Comparison of ENCODE assay signal across 12 cellular contexts in the genomic region with DNA sequence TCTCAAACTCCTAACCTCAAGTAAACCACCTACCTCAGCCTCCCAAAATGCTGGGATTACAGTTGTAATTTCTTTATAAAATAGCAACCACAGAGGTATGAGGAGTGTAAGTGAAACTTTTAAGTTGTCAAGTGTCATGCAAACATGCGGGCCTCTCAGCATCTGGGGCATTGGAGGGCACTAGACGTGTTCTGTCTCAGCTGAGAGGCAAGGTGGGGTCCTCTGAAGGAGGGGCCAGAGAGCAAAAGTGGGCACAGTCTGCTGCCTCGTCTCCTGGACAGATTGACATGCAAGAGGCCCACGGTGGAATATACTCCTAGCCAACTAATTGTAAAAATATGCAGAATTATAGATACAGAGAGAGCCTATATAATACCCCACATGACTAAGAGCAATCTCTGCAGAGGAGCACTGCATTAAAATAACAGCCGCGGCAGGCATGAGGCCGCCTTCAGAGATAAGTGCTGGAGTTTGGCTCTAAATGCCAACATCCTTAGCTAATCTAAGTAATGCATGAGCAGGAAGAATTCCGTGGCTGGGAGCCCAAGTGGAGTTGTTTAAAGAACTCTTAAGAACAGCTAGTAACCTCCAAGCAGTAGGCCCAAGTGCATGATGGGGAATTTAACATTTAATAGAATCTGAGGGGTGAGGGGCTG.
DNase-seq lines count a peak whose midpoint lies in the region; ATAC-seq and TF ChIP-seq lines count a peak whose summit lies in the region.
"Had no signal": no experiment of that assay in that cellular context is flagged by ENCODE, and none has a peak within 500 bp of the region (broad histone marks: within the 10 kb centered on the region; RNA-seq: fewer than 3 reads in every experiment).

No MANE protein-coding gene starts in this region.

- H3K9me3 ChIP-seq in lower lobe of right lung, result no peaks in the 10 kb centered on the region
- H3K9me3 ChIP-seq in upper lobe of left lung, result no peaks in the 10 kb centered on the region

- H3K27ac ChIP-seq in lower lobe of right lung, result peak overlapping the region; percentile 71
- H3K27ac ChIP-seq in upper lobe of left lung, result peak overlapping the region in 3 of 4 donors; percentile 55 to 66 (median 66)
- H3K27ac ChIP-seq: 22Rv1 had no signal

- H3K27ac Mint-ChIP-seq in chondrocyte (ENCODE audit: unreplicated experiment), result peak overlapping the region; percentile 92
- H3K27ac Mint-ChIP-seq: T-helper 17 cell had no signal

- DNase-seq in DMS 273 (lab: John Stamatoyannopoulos, UW; ENCODE audit: unreplicated experiment) (peak; percentile 14), DMS 273 treated with DMSO at 0.1 percent for 48 hours (lab: John Stamatoyannopoulos, UW) (no peak), chondrocyte (ENCODE audit: low spot score) (no peak), lower lobe of right lung (peak; percentile 88), upper lobe of left lung (peak in 1 of 2 donors; percentile 94), NCI-H1417 (lab: John Stamatoyannopoulos, UW) (no peak), OCI-M2 (lab: John Stamatoyannopoulos, UW; ENCODE audit: unreplicated experiment) (no peak)
- DNase-seq in activated naive CD4-positive, alpha-beta T cell (lab: John Stamatoyannopoulos, UW), result no peak
- DNase-seq: NCI-H187 treated with DMSO at 0.1 percent for 48 hours; stimulated activated CD4-positive, alpha-beta T cell treated with anti-CD3 and anti-CD28 coated beads, Interleukin-2, amount 100 ng/mL, for 48 hours; T-helper 17 cell had no signal

- no peaks in the 10 kb centered on the region for H3K27me3 Mint-ChIP-seq in chondrocyte (ENCODE audit: low read depth)

- H3K36me3 Mint-ChIP-seq in chondrocyte (ENCODE audit: low read depth), result no peaks in the 10 kb centered on the region

- H3K4me3 ChIP-seq in lower lobe of right lung (no peak overlapping the region), upper lobe of left lung (no peak overlapping the region)

- intact Hi-C loops in lower lobe of right lung (cut with DNase I), result no loop called here

- H3K27me3 ChIP-seq in lower lobe of right lung (ENCODE audit: low read depth) (no peaks in the 10 kb centered on the region), upper lobe of left lung (no peaks in the 10 kb centered on the region)

- H3K9me3 Mint-ChIP-seq in chondrocyte (ENCODE audit: low read depth), result peaks cover 9% of the 10 kb centered on the region

- peak in 2 of 4 donors; percentile 62 to 69 for TF ChIP-seq EP300 in upper lobe of left lung (IDR thresholded peaks at IDR 0.05)

- H3K4me1 ChIP-seq in lower lobe of right lung (peaks cover 11% of the 10 kb centered on the region), upper lobe of left lung (peaks cover 3 to 28% (median 14%) of the 10 kb centered on the region in 4 donors)

- 33 to 52% methylated on average over 7 of the region's 8 CpGs for WGBS in upper lobe of left lung, 2 donors

- no peak overlapping the region for H3K4me3 Mint-ChIP-seq in chondrocyte (ENCODE audit: unreplicated experiment)
- H3K4me3 Mint-ChIP-seq: T-helper 17 cell had no signal

- TF ChIP-seq CTCF in chondrocyte (IDR thresholded peaks at IDR 0.05), result no peak
- TF ChIP-seq CTCF in lower lobe of right lung (IDR thresholded peaks at IDR 0.05), result no peak
- TF ChIP-seq CTCF in upper lobe of left lung (IDR thresholded peaks at IDR 0.05), result no peak

- peaks cover 73% of the 10 kb centered on the region for H3K4me1 Mint-ChIP-seq in chondrocyte (ENCODE audit: low read depth)
- H3K4me1 Mint-ChIP-seq: T-helper 17 cell had no signal

- H3K36me3 ChIP-seq in lower lobe of right lung (no peaks in the 10 kb centered on the region), upper lobe of left lung (no peaks in the 10 kb centered on the region)

- ATAC-seq in lower lobe of right lung (peak; percentile 85 to 90), upper lobe of left lung (ENCODE audit: low FRiP score in 2 of 2) (peak; percentile 71 to 81)
- ATAC-seq: T-helper 17 cell had no signal

- no peak for TF ChIP-seq POLR2A in upper lobe of left lung (IDR thresholded peaks at IDR 0.05)

Comparison
In these comparisons a context has a peak if more than half of its experiments do, and no peak if none do; other contexts are left out.
1. DNase-seq: peak in DMS 273 (single experiment) and lower lobe of right lung (single experiment); none in DMS 273 treated with DMSO at 0.1 percent for 48 hours (single experiment), chondrocyte (single experiment), activated naive CD4-positive, alpha-beta T cell (0 of 4), NCI-H1417 (0 of 3) and OCI-M2 (single experiment).